Comparison of ENCODE assay signal across 25 cellular contexts in genomic region chr10:112124859-112125258, GRCh38.
"Had no signal": no experiment of that assay in that cellular context is flagged by ENCODE, and none has a peak within 500 bp of the region (broad histone marks: within the 10 kb centered on the region; RNA-seq: fewer than 3 reads in every experiment).

No MANE protein-coding gene starts in this region.

- ATAC-seq: Panc1, PC-3 had no signal

- H3K4me2 ChIP-seq: SK-N-SH had no signal

- H3K9ac ChIP-seq: SK-N-SH had no signal

- H3K27me3 ChIP-seq: MG63 had no signal

- H3K4me3 ChIP-seq: MG63 had no signal

- H3K9me3 ChIP-seq: MG63, SK-N-SH had no signal

- DNase-seq: IMR-90, Karpas-422, KG1, MG63, NCI-H1092, NCI-H1105 treated with DMSO at 0.1 percent for 48 hours, NCI-H1417 treated with DMSO at 0.1 percent for 48 hours, NCI-H146, NCI-H1694 treated with DMSO at 0.1 percent for 48 hours, NCI-H1930, NCI-H2081, NCI-H2107, NCI-H2171, NCI-H226, NCI-H446, NCI-H510A, NCI-H524 treated with DMSO at 0.1 percent for 48 hours, NCI-H69, NCI-H774, PC-3, SHP77, SK-N-SH, SW 1271 had no signal

- H3K27ac ChIP-seq: RWPE1 had no signal

- H3K36me3 ChIP-seq: MG63 had no signal
